Comparison of ENCODE assay signal across 23 cellular contexts in the genomic region with DNA sequence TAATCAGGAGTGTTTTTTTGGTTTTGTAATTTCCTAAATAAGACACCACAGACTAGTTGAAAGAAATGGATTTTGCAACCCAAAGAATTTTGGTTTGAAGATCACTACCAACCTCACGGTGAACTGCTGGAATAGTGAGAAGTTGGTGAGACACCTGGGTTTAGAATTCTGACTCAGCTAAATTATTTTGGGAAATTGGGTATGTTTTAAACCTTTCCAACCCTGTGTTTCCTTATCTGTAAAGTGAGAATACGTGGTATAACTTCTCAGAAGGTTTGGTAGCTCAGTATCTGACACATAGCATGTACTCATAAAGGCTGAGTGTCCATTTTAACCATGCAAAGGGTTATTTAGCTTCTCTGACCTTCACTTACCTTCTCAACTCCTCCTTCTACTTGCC.
"Had no signal": no experiment of that assay in that cellular context is flagged by ENCODE, and none has a peak within 500 bp of the region (broad histone marks: within the 10 kb centered on the region; RNA-seq: fewer than 3 reads in every experiment).

No MANE protein-coding gene starts in this region.

- H3K4me2 ChIP-seq: hepatocyte had no signal

- ATAC-seq: foreskin keratinocyte, gastroesophageal sphincter, heart left ventricle, left cardiac atrium, left lung, left ventricle myocardium superior, lower lobe of right lung, mucosa of descending colon had no signal

- H2AFZ ChIP-seq: hepatocyte had no signal

- H3K27me3 ChIP-seq: foreskin keratinocyte had no signal

- H3K4me1 ChIP-seq: esophagus muscularis mucosa, gastroesophageal sphincter, heart left ventricle, left lung, lower lobe of right lung had no signal

- H3K36me3 ChIP-seq: esophagus muscularis mucosa, gastroesophageal sphincter, heart left ventricle, left lung, lower lobe of right lung had no signal

- H3K79me2 ChIP-seq: hepatocyte had no signal

- H3K9me3 ChIP-seq: gastroesophageal sphincter, heart left ventricle, left lung, lower lobe of right lung, mucosa of descending colon had no signal

- H3K27ac ChIP-seq: coronary artery, dorsolateral prefrontal cortex, esophagus muscularis mucosa, foreskin keratinocyte, gastroesophageal sphincter, heart left ventricle, hepatocyte, left lung, lower lobe of right lung had no signal

- H3K4me3 ChIP-seq: coronary artery, dorsolateral prefrontal cortex, esophagus muscularis mucosa, gastroesophageal sphincter, heart left ventricle, hepatocyte, left lung, lower lobe of right lung, mucosa of descending colon had no signal

- FAIRE-seq: colon, endothelial cell of umbilical vein, frontal cortex, islet of Langerhans, keratinocyte had no signal

- DNase-seq: dermis blood vessel endothelial cell; dorsolateral prefrontal cortex; effector CD4-positive, alpha-beta T cell; effector memory CD4-positive, alpha-beta T cell; foreskin keratinocyte; heart left ventricle; hypothalamus; left cardiac atrium; left lung; left ventricle myocardium superior; lower lobe of right lung; mesenchymal stem cell; mucosa of descending colon; naive B cell had no signal
